23 cellular contexts compared by ENCODE assay signal in the genomic region with DNA sequence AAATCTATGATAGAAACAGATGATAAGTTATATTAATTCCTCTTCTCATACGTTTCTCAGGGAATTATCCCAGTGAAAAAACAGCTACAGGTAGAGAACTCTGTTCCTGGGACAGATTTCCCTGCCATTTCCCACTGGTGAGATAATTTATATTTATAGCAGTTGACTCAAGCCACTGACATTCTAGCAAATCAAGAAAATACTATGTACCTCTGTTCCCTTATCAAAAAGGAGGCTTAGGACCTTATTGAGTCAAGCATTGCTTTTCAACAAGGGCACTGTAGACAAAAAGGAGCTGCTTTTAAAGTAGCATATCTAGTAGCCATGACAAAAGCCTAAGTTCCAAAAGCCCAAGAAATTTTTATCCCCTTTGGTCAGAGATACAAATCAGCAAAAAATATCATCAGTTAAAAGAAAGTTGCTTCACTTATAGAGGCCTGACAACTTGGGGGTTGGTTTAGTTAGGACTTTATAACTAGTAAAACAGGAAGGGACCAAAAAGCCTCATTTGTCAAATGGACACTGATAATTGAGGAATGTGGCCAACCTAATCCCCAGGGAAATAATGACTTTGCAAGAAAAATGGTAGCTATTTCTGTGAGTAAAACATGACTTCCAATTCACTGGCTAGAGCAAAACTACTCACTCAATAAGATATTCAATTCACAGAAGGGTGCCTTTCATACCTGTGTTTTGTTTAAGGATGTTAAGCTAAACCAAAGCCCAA.
"Had no signal": no experiment of that assay in that cellular context is flagged by ENCODE, and none has a peak within 500 bp of the region (broad histone marks: within the 10 kb centered on the region; RNA-seq: fewer than 3 reads in every experiment).

No MANE protein-coding gene starts in this region.

- H3K36me3 Mint-ChIP-seq: activated CD4-positive, alpha-beta memory T cell treated with anti-CD3 and anti-CD28 coated beads for 36 hours; activated naive CD8-positive, alpha-beta T cell treated with anti-CD3 and anti-CD28 coated beads for 36 hours; WTC11 had no signal

- H3K27me3 Mint-ChIP-seq: activated CD4-positive, alpha-beta memory T cell treated with anti-CD3 and anti-CD28 coated beads for 36 hours; activated CD4-positive, alpha-beta T cell treated with anti-CD3 and anti-CD28 coated beads for 36 hours; activated naive CD8-positive, alpha-beta T cell treated with anti-CD3 and anti-CD28 coated beads for 36 hours had no signal

- H3K9me3 ChIP-seq: esophagus muscularis mucosa, stomach, testis had no signal

- H3K9me3 Mint-ChIP-seq: WTC11 had no signal

- ATAC-seq: activated CD4-positive, alpha-beta T cell treated with anti-CD3 and anti-CD28 coated beads for 36 hours; left lobe of liver; right lobe of liver; WTC11 had no signal

- H3K4me2 ChIP-seq: smooth muscle cell had no signal

- H3K4me3 ChIP-seq: esophagus muscularis mucosa, lung, right lobe of liver, smooth muscle cell, stomach, testis had no signal

- H3K4me3 Mint-ChIP-seq: activated CD4-positive, alpha-beta memory T cell treated with anti-CD3 and anti-CD28 coated beads for 36 hours; activated CD4-positive, alpha-beta T cell treated with anti-CD3 and anti-CD28 coated beads for 36 hours; activated naive CD8-positive, alpha-beta T cell treated with anti-CD3 and anti-CD28 coated beads for 36 hours; T-helper 2 cell treated with Interferon-gamma antibody and Interleukin-4, amounts not matched to agents 5 μg/mL and 100 μg/mL, for 36 hours; WTC11 had no signal

- H3K27ac Mint-ChIP-seq: activated CD4-positive, alpha-beta memory T cell treated with anti-CD3 and anti-CD28 coated beads for 36 hours; activated CD4-positive, alpha-beta T cell treated with anti-CD3 and anti-CD28 coated beads for 36 hours; activated naive CD8-positive, alpha-beta T cell treated with anti-CD3 and anti-CD28 coated beads for 36 hours; T-helper 2 cell treated with Interferon-gamma antibody and Interleukin-4, amounts not matched to agents 5 μg/mL and 100 μg/mL, for 36 hours; WTC11 had no signal

- DNase-seq: activated CD4-positive, alpha-beta memory T cell treated with anti-CD3 and anti-CD28 coated beads for 36 hours; activated CD4-positive, alpha-beta T cell treated with anti-CD3 and anti-CD28 coated beads for 36 hours; activated naive CD8-positive, alpha-beta T cell treated with anti-CD3 and anti-CD28 coated beads for 36 hours; activated T-cell treated with anti-CD3 and anti-CD28 coated beads for 4 hours; anterior cingulate cortex; dermis blood vessel endothelial cell; effector memory CD4-positive, alpha-beta T cell; head of caudate nucleus; right lobe of liver; stimulated activated CD4-positive, alpha-beta T cell treated with anti-CD3 and anti-CD28 coated beads, Interleukin-4, amount 100 ng/mL, for 1 hour; stomach; testis had no signal

- H3K27me3 ChIP-seq: esophagus muscularis mucosa, right lobe of liver, stomach, testis had no signal

- H3K27ac ChIP-seq: esophagus muscularis mucosa, right lobe of liver, stomach, testis had no signal

- H3K36me3 ChIP-seq: esophagus muscularis mucosa, right lobe of liver, stomach had no signal

- H3K4me1 ChIP-seq: esophagus muscularis mucosa, right lobe of liver, stomach, testis had no signal

- FAIRE-seq: bronchial epithelial cell, endothelial cell of umbilical vein, frontal cortex, keratinocyte, TTC549 had no signal

- H3K4me1 Mint-ChIP-seq: activated CD4-positive, alpha-beta T cell treated with anti-CD3 and anti-CD28 coated beads for 36 hours; activated naive CD8-positive, alpha-beta T cell treated with anti-CD3 and anti-CD28 coated beads for 36 hours; WTC11 had no signal
